14 cellular contexts compared by ENCODE assay signal in genomic region chr12:115598827-115599226, GRCh38.
DNase-seq lines count a peak whose midpoint lies in the region; ATAC-seq, FAIRE-seq and TF ChIP-seq lines count a peak whose summit lies in the region.
"Had no signal": no experiment of that assay in that cellular context is flagged by ENCODE, and none has a peak within 500 bp of the region (broad histone marks: within the 10 kb centered on the region; RNA-seq: fewer than 3 reads in every experiment).

No MANE protein-coding gene starts in this region.

- no peak for FAIRE-seq in frontal cortex (lab: Jason Lieb, UNC)

- H3K27ac Mint-ChIP-seq in T-helper 2 cell treated with Interferon-gamma antibody and Interleukin-4, amounts not matched to agents 5 μg/mL and 100 μg/mL, for 36 hours, result no peak overlapping the region
- H3K27ac Mint-ChIP-seq in activated naive CD8-positive, alpha-beta T cell treated with anti-CD3 and anti-CD28 coated beads, Interleukin-2, amount 50 U/mL, for 24 hours, result no peak overlapping the region
- H3K27ac Mint-ChIP-seq: activated B cell treated with CpG ODN at 0.5 μM for 24 hours; CD8-positive, alpha-beta memory T cell had no signal

- peak overlapping the region; percentile 13 for H3K4me3 ChIP-seq in psoas muscle

- H3K36me3 ChIP-seq in psoas muscle (ENCODE audit: insufficient read depth in 1 of 2, low read depth in 1 of 2), result no peaks in the 10 kb centered on the region
- H3K36me3 ChIP-seq: neutrophil, uterus had no signal

- ATAC-seq in psoas muscle, result peak in 2 of 4 donors; percentile 23 to 33
- ATAC-seq in activated naive CD8-positive, alpha-beta T cell treated with anti-CD3 and anti-CD28 coated beads, Interleukin-2, amount 50 U/mL, for 24 hours, result no peak

- peaks cover 4% of the 10 kb centered on the region for H3K9me3 Mint-ChIP-seq in T-helper 2 cell treated with Interferon-gamma antibody and Interleukin-4, amounts not matched to agents 5 μg/mL and 100 μg/mL, for 36 hours
- peaks cover 8% of the 10 kb centered on the region for H3K9me3 Mint-ChIP-seq in activated naive CD8-positive, alpha-beta T cell treated with anti-CD3 and anti-CD28 coated beads, Interleukin-2, amount 50 U/mL, for 24 hours

- no peak overlapping the region for H3K4me3 Mint-ChIP-seq in T-helper 2 cell treated with Interferon-gamma antibody and Interleukin-4, amounts not matched to agents 5 μg/mL and 100 μg/mL, for 36 hours
- H3K4me3 Mint-ChIP-seq in activated naive CD8-positive, alpha-beta T cell treated with anti-CD3 and anti-CD28 coated beads, Interleukin-2, amount 50 U/mL, for 24 hours, result no peak overlapping the region
- H3K4me3 Mint-ChIP-seq: activated B cell treated with CpG ODN at 0.5 μM for 24 hours; CD8-positive, alpha-beta memory T cell had no signal

- no peak overlapping the region for H3K27ac ChIP-seq in psoas muscle
- H3K27ac ChIP-seq: neutrophil, uterus had no signal

- intact Hi-C loops in psoas muscle (cut with DNase I), result no loop called here

- 1 to 7% (median 3%) methylated on average over 17 of the region's 17 CpGs for WGBS in psoas muscle, 3 donors

- H3K9me3 ChIP-seq in psoas muscle, result no peaks in the 10 kb centered on the region
- H3K9me3 ChIP-seq: neutrophil, uterus had no signal

- peaks cover 3% of the 10 kb centered on the region for H3K27me3 Mint-ChIP-seq in T-helper 2 cell treated with Interferon-gamma antibody and Interleukin-4, amounts not matched to agents 5 μg/mL and 100 μg/mL, for 36 hours (ENCODE audit: low read depth)
- peaks cover 9% of the 10 kb centered on the region for H3K27me3 Mint-ChIP-seq in activated naive CD8-positive, alpha-beta T cell treated with anti-CD3 and anti-CD28 coated beads, Interleukin-2, amount 50 U/mL, for 24 hours

- DNase-seq in AG20443 (ENCODE audit: low spot score), result peak; percentile 42
- peak; percentile 57 for DNase-seq in NCI-H69 (lab: John Stamatoyannopoulos, UW)
- DNase-seq in frontal cortex (ENCODE audit: low spot score in 2 of 2), result peak; percentile 39 to 43
- DNase-seq in psoas muscle, result no peak
- no peak for DNase-seq in cortex of kidney (lab: John Stamatoyannopoulos, UW)
- DNase-seq in T-helper 2 cell treated with Interferon-gamma antibody and Interleukin-4, amounts not matched to agents 5 μg/mL and 100 μg/mL, for 36 hours (ENCODE audit: low spot score), result no peak
- no peak for DNase-seq in CD1c-positive myeloid dendritic cell (ENCODE audit: extremely low spot score)
- no peak for DNase-seq in activated naive CD8-positive, alpha-beta T cell treated with anti-CD3 and anti-CD28 coated beads, Interleukin-2, amount 50 U/mL, for 24 hours
- DNase-seq: activated B cell treated with CpG ODN at 0.5 μM for 24 hours; activated naive CD4-positive, alpha-beta T cell; CD8-positive, alpha-beta memory T cell; effector CD4-positive, alpha-beta T cell; uterus had no signal

- no peaks in the 10 kb centered on the region for H3K4me1 Mint-ChIP-seq in T-helper 2 cell treated with Interferon-gamma antibody and Interleukin-4, amounts not matched to agents 5 μg/mL and 100 μg/mL, for 36 hours (ENCODE audit: low read depth)
- no peaks in the 10 kb centered on the region for H3K4me1 Mint-ChIP-seq in activated naive CD8-positive, alpha-beta T cell treated with anti-CD3 and anti-CD28 coated beads, Interleukin-2, amount 50 U/mL, for 24 hours
- H3K4me1 Mint-ChIP-seq: activated B cell treated with CpG ODN at 0.5 μM for 24 hours; CD8-positive, alpha-beta memory T cell had no signal

- peaks cover 0 to 44% (median 0%) of the 10 kb centered on the region in 3 donors for H3K27me3 ChIP-seq in psoas muscle (ENCODE audit: insufficient read depth in 3 of 3, low read length in 2 of 3)
- H3K27me3 ChIP-seq: uterus had no signal

- no peak for TF ChIP-seq CTCF in psoas muscle (IDR thresholded peaks at IDR 0.05)

- H3K36me3 Mint-ChIP-seq in T-helper 2 cell treated with Interferon-gamma antibody and Interleukin-4, amounts not matched to agents 5 μg/mL and 100 μg/mL, for 36 hours (ENCODE audit: low read depth), result no peaks in the 10 kb centered on the region
- H3K36me3 Mint-ChIP-seq in activated naive CD8-positive, alpha-beta T cell treated with anti-CD3 and anti-CD28 coated beads, Interleukin-2, amount 50 U/mL, for 24 hours (ENCODE audit: low read depth), result no peaks in the 10 kb centered on the region

- peaks cover 3% of the 10 kb centered on the region for H3K4me1 ChIP-seq in psoas muscle
- H3K4me1 ChIP-seq: uterus had no signal

Comparison
In these comparisons a context has a peak if more than half of its experiments do, and no peak if none do; other contexts are left out.
1. DNase-seq: peak in AG20443 (single experiment), NCI-H69 (single experiment) and frontal cortex (2 of 2); none in psoas muscle (0 of 2), cortex of kidney (single experiment), T-helper 2 cell treated with Interferon-gamma antibody and Interleukin-4, amounts not matched to agents 5 μg/mL and 100 μg/mL, for 36 hours (single experiment), CD1c-positive myeloid dendritic cell (single experiment) and activated naive CD8-positive, alpha-beta T cell treated with anti-CD3 and anti-CD28 coated beads, Interleukin-2, amount 50 U/mL, for 24 hours (single experiment).